ENCODE assay signal across 7 cellular contexts in genomic region chr2:241213567-241213966, GRCh38.
"Had no signal": no experiment of that assay in that cellular context is flagged by ENCODE, and none has a peak within 500 bp of the region (broad histone marks: within the 10 kb centered on the region; RNA-seq: fewer than 3 reads in every experiment).

No MANE protein-coding gene starts in this region.

- H3K27ac ChIP-seq: HL-60 had no signal

- H3K4me3 Mint-ChIP-seq: GM23338, H9, HFFc6 had no signal

- H3K4me2 ChIP-seq: GM23338 had no signal

- H3K9me3 Mint-ChIP-seq: GM23338, H9, HFFc6 had no signal

- DNase-seq: H9, HCEC 1CT, HFFc6, IMR-90 had no signal

- H3K27ac Mint-ChIP-seq: GM23338, H9, HFFc6 had no signal

- H2AFZ ChIP-seq: GM23338 had no signal

- H3K4me3 ChIP-seq: GM23338, K562 had no signal

- ATAC-seq: GM23338, K562 had no signal
